10 cellular contexts compared by ENCODE assay signal in genomic region chr2:62578837-62579640, GRCh38.
DNase-seq lines count a peak whose midpoint lies in the region; ATAC-seq and TF ChIP-seq lines count a peak whose summit lies in the region.
"Had no signal": no experiment of that assay in that cellular context is flagged by ENCODE, and none has a peak within 500 bp of the region (broad histone marks: within the 10 kb centered on the region; RNA-seq: fewer than 3 reads in every experiment).

No MANE protein-coding gene starts in this region.

- H3K23ac ChIP-seq in mesendoderm (ENCODE audit: low read length) = no peak overlapping the region

- H3K27ac ChIP-seq in body of pancreas (peak overlapping the region in 3 of 4 donors; percentile 5 to 68 (median 61)), mesendoderm (ENCODE audit: low read depth, low read length) (no peak overlapping the region)

- no peak overlapping the region for H2AK5ac ChIP-seq in mesendoderm (ENCODE audit: low read length)

- no peak overlapping the region for H4K5ac ChIP-seq in mesendoderm (ENCODE audit: low read length)

- 65 to 66% methylated on average over 7 of the region's 7 CpGs for WGBS in body of pancreas, 2 donors
- no CpG with 5 or more reads among the region's 7 CpGs for WGBS in mesendoderm (ENCODE audit: extremely low coverage, insufficient coverage, low lambda C conversion rate)

- no peak overlapping the region for H3K4me3 ChIP-seq in body of pancreas
- no peak overlapping the region for H3K4me3 ChIP-seq in mesendoderm (ENCODE audit: low read length)

- no peaks in the 10 kb centered on the region for H3K9me3 ChIP-seq in body of pancreas

- DNase-seq in HuH-7 (ENCODE audit: low spot score) = peak; percentile 43
- peak; percentile 27 to 57 (median 34) for DNase-seq in body of pancreas
- peak in 1 of 2 donors; percentile 29 for DNase-seq in left colon
- no peak for DNase-seq in T-helper 9 cell
- no peak for DNase-seq in putamen (ENCODE audit: low spot score)
- DNase-seq in NCI-H748 treated with DMSO at 0.1 percent for 48 hours (lab: John Stamatoyannopoulos, UW) = no peak
- no peak for DNase-seq in mesendoderm
- DNase-seq: activated CD4-positive, alpha-beta T cell treated with anti-CD3 and anti-CD28 coated beads for 36 hours; hypothalamus; NCI-H1105 had no signal

- no peak overlapping the region for H3K56ac ChIP-seq in mesendoderm (ENCODE audit: low read length)

- H3K27me3 ChIP-seq in body of pancreas (no peaks in the 10 kb centered on the region), mesendoderm (ENCODE audit: insufficient read depth, low read length, poor library complexity) (no peaks in the 10 kb centered on the region)

- no peak for TF ChIP-seq CTCF in body of pancreas (IDR thresholded peaks at IDR 0.05)

- H3K4ac ChIP-seq in mesendoderm (ENCODE audit: low read depth, low read length) = no peak overlapping the region

- H4K8ac ChIP-seq in mesendoderm (ENCODE audit: low read depth, low read length) = no peak overlapping the region

- no peak overlapping the region for H2BK120ac ChIP-seq in mesendoderm (ENCODE audit: low read depth, low read length)

- intact Hi-C loops in body of pancreas (cut with DNase I) = no loop called here
- intact Hi-C loops in left colon (cut with DNase I, micrococcal nuclease) = no loop called here

- H3K36me3 ChIP-seq in body of pancreas (replicated peaks in 1 of 2; ENCODE audit: insufficient read depth in 1 of 2, low read depth in 2 of 2) = no peaks in the 10 kb centered on the region
- no peaks in the 10 kb centered on the region for H3K36me3 ChIP-seq in mesendoderm (ENCODE audit: control insufficient read depth, insufficient read depth, low read length)

- peaks cover 42% of the 10 kb centered on the region for H3K4me1 ChIP-seq in body of pancreas
- no peaks in the 10 kb centered on the region for H3K4me1 ChIP-seq in mesendoderm (ENCODE audit: control insufficient read depth, low read depth, low read length)

- H3K9ac ChIP-seq in mesendoderm (ENCODE audit: low read length) = no peak overlapping the region

- ATAC-seq in body of pancreas (peak; percentile 57), left colon (peak; percentile 96)
- ATAC-seq: activated CD4-positive, alpha-beta T cell treated with anti-CD3 and anti-CD28 coated beads for 36 hours had no signal

- no peaks in the 10 kb centered on the region for H3K79me2 ChIP-seq in mesendoderm (ENCODE audit: control insufficient read depth, insufficient read depth, low read length)

- no peaks in the 10 kb centered on the region for H3K79me1 ChIP-seq in mesendoderm (ENCODE audit: low read length)

- H3K4me2 ChIP-seq in mesendoderm (ENCODE audit: low read length) = no peak overlapping the region

- no peak for TF ChIP-seq POLR2A in body of pancreas (IDR thresholded peaks at IDR 0.05)

- no peak overlapping the region for H3K18ac ChIP-seq in mesendoderm (ENCODE audit: low read length)

- H2BK15ac ChIP-seq in mesendoderm (replicated peaks; ENCODE audit: low read depth) = no peak overlapping the region

- no peak overlapping the region for H2BK5ac ChIP-seq in mesendoderm (ENCODE audit: low read length)

Comparison
In these comparisons a context has a peak if more than half of its experiments do, and no peak if none do; other contexts are left out.
1. DNase-seq: peak in HuH-7 (single experiment) and body of pancreas (4 of 4); none in T-helper 9 cell (single experiment), putamen (single experiment), NCI-H748 treated with DMSO at 0.1 percent for 48 hours (single experiment) and mesendoderm (single experiment).